Comparison of ENCODE assay signal across 12 cellular contexts in genomic region chr11:26332572-26332915, GRCh38. TPM values are rescaled to one million over a fixed set of nuclear protein-coding genes. Genes with fewer than 3 reads are reported as not detected.
DNase-seq lines count a peak whose midpoint lies in the region; TF ChIP-seq lines count a peak whose summit lies in the region.
"Had no signal": no experiment of that assay in that cellular context is flagged by ENCODE, and none has a peak within 500 bp of the region (broad histone marks: within the 10 kb centered on the region; RNA-seq: fewer than 3 reads in every experiment).

No MANE protein-coding gene starts in this region.

- peak overlapping the region; percentile 73 for H3K4me2 ChIP-seq in OCI-LY3 (ENCODE audit: low read length)

- H3K27me3 ChIP-seq in OCI-LY3 (ENCODE audit: low read depth, low read length) (peaks cover 10% of the 10 kb centered on the region; the same call in 1 of the 2 replicates), neuron (ENCODE audit: insufficient read depth, low read length) (no peaks in the 10 kb centered on the region)

- H4K20me1 ChIP-seq in OCI-LY3 (ENCODE audit: insufficient read depth, low read length): no peaks in the 10 kb centered on the region

- intact Hi-C loops in posterior vena cava (cut with DNase I): no loop called here

- H3K4me3 ChIP-seq in OCI-LY3 (ENCODE audit: low read length) (peak overlapping the region; percentile 71), fibroblast of pulmonary artery (replicated peaks; ENCODE audit: low read depth, low read length) (peak overlapping the region; percentile 37), neuron (ENCODE audit: low read length) (peak overlapping the region; percentile 45)
- H3K4me3 ChIP-seq: lung had no signal

- H3K9me3 ChIP-seq in ES-I3 (ENCODE audit: control insufficient read depth, insufficient read depth, low read length): no peaks in the 10 kb centered on the region
- H3K9me3 ChIP-seq in OCI-LY3 (ENCODE audit: insufficient read depth, low read length): no peaks in the 10 kb centered on the region
- H3K9me3 ChIP-seq in neuron (ENCODE audit: low read length): no peaks in the 10 kb centered on the region
- H3K9me3 ChIP-seq: neutrophil had no signal

- no peak for TF ChIP-seq CTCF in OCI-LY3 (IDR thresholded peaks at IDR 0.05; ENCODE audit: low read depth, low read length)
- no peak for TF ChIP-seq CTCF in fibroblast of pulmonary artery (IDR thresholded peaks at IDR 0.05; ENCODE audit: low read length, missing control alignments)

- H3K4me1 ChIP-seq in ES-I3 (ENCODE audit: insufficient read depth, low read length): peaks cover 12% of the 10 kb centered on the region; the same call in 1 of the 2 replicates
- H3K4me1 ChIP-seq in OCI-LY3 (ENCODE audit: low read length): no peaks in the 10 kb centered on the region
- peaks cover 46% of the 10 kb centered on the region for H3K4me1 ChIP-seq in neuron (ENCODE audit: insufficient read depth, low read length)

- peak overlapping the region; percentile 57; the same call in 1 of the 2 replicates for H3K9ac ChIP-seq in ES-I3 (ENCODE audit: low read depth, low read length)
- no peak overlapping the region for H3K9ac ChIP-seq in OCI-LY3 (ENCODE audit: low read length)

- H3K79me2 ChIP-seq in OCI-LY3 (ENCODE audit: low read length): no peaks in the 10 kb centered on the region

- no peaks in the 10 kb centered on the region for H3K36me3 ChIP-seq in ES-I3 (ENCODE audit: insufficient read depth, low read length)
- H3K36me3 ChIP-seq in OCI-LY3 (replicated peaks; ENCODE audit: low read depth, low read length): no peaks in the 10 kb centered on the region
- H3K36me3 ChIP-seq in neuron (ENCODE audit: insufficient read depth, low read length): no peaks in the 10 kb centered on the region
- H3K36me3 ChIP-seq: neutrophil had no signal

- H2AFZ ChIP-seq in OCI-LY3 (ENCODE audit: low read depth, low read length) (no peak overlapping the region), neuron (ENCODE audit: low read depth, low read length) (no peak overlapping the region)

- DNase-seq in fibroblast of pulmonary artery (ENCODE audit: low read depth): peak; percentile 74
- no peak for DNase-seq in NCI-H69 (lab: John Stamatoyannopoulos, UW)
- DNase-seq in COLO829 (ENCODE audit: low spot score): no peak
- DNase-seq in NCI-H526 treated with DMSO at 0.1 percent for 48 hours (lab: John Stamatoyannopoulos, UW): no peak
- no peak for DNase-seq in posterior vena cava (ENCODE audit: low spot score)
- DNase-seq: activated T-cell treated with anti-CD3 and anti-CD28 coated beads for 4 hours; central memory CD4-positive, alpha-beta T cell had no signal

- H3K27ac ChIP-seq in OCI-LY3 (ENCODE audit: low read length): no peak overlapping the region
- H3K27ac ChIP-seq: neutrophil had no signal

RNA-seq across cellular contexts. Expression of gene ANO3, which starts 0.6 kb away (rescaled TPM):
- 1 to 10 TPM in 1 of 2 donors, under 1 TPM in 1; 0.86 to 2.9 TPM for total RNA-seq in posterior vena cava
